ENCODE assay signal across 16 cellular contexts in genomic region chr6:101832371-101832770, GRCh38.
"Had no signal": no experiment of that assay in that cellular context is flagged by ENCODE, and none has a peak within 500 bp of the region (broad histone marks: within the 10 kb centered on the region; RNA-seq: fewer than 3 reads in every experiment).

No MANE protein-coding gene starts in this region.

- DNase-seq: activated CD4-positive, alpha-beta T cell treated with anti-CD3 and anti-CD28 coated beads, Interleukin-2, amount 10 ng/mL, durations not matched to agents 24 days and 14 days; activated CD4-positive, CD25-positive, alpha-beta regulatory T cell; activated CD8-positive, alpha-beta memory T cell treated with anti-CD3 and anti-CD28 coated beads, Interleukin-2, amount 50 U/mL, for 4 hours; activated CD8-positive, alpha-beta T cell treated with anti-CD3 and anti-CD28 coated beads, Interleukin-2, amount 10 ng/mL, durations not matched to agents 7 days and 5 days; activated effector memory CD4-positive, alpha-beta T cell treated with anti-CD3 and anti-CD28 coated beads, Interleukin-2, amount 50 U/mL, for 16 hours; activated T-cell treated with anti-CD3 and anti-CD28 coated beads, Interleukin-2, amount 50 U/mL, for 48 hours; cortex of kidney; effector CD4-positive, alpha-beta T cell; lower lobe of right lung; sigmoid colon; stimulated activated CD4-positive, alpha-beta T cell treated with anti-CD3 and anti-CD28 coated beads, Interleukin-12 subunit alpha, Interleukin-12 subunit beta, amount 100 ng/mL, for 4 hours; stimulated activated CD4-positive, alpha-beta T cell treated with anti-CD3 and anti-CD28 coated beads, Interleukin-2, amount 100 ng/mL, for 24 hours had no signal

- ATAC-seq: activated CD8-positive, alpha-beta T cell treated with anti-CD3 and anti-CD28 coated beads, Interleukin-2, amount 10 ng/mL, durations not matched to agents 7 days and 5 days; activated naive CD4-positive, alpha-beta T cell treated with anti-CD3 and anti-CD28 coated beads, Interleukin-2, amount 50 U/mL, for 72 hours; lower lobe of right lung had no signal

- H3K4me3 ChIP-seq: cardiac muscle cell, esophagus muscularis mucosa, lower lobe of right lung, sigmoid colon, thoracic aorta had no signal

- H3K9me3 ChIP-seq: thoracic aorta had no signal

- H3K27ac ChIP-seq: cardiac muscle cell, esophagus muscularis mucosa, lower lobe of right lung, sigmoid colon, thoracic aorta had no signal

- H3K4me1 ChIP-seq: esophagus muscularis mucosa, lower lobe of right lung, sigmoid colon had no signal

- H3K27me3 ChIP-seq: cardiac muscle cell, esophagus muscularis mucosa, sigmoid colon had no signal

- H3K36me3 ChIP-seq: cardiac muscle cell, esophagus muscularis mucosa, lower lobe of right lung, sigmoid colon, thoracic aorta had no signal
